Comparison of ENCODE assay signal across 8 cellular contexts in the genomic region with DNA sequence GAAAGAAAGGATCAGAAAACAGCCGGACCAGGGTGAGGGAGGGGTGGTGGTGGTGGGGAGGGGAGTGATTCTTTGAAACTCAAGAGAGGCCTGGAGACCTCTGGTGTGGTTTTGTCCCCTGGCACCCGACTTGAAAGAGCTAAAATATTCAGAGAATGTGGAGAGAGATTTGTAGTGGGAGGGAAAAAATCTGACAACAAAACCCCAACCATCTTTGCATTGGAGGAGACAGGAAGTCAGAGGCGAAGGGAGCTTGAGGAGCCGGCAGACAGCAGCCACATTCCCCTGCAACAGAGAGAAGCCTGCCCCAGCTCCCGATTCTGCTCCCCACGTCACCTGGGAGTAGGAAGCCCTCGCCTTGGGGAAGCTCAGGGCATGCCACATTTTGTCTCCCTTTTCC.
A peak's percentile ranks its signal among the peaks of the same experiment; 100 is the strongest.
DNase-seq lines count a peak whose midpoint lies in the region; ATAC-seq and TF ChIP-seq lines count a peak whose summit lies in the region.

No MANE protein-coding gene starts in this region.

- H3K27me3 ChIP-seq in HAP-1 (ENCODE audit: low read depth), result no peaks in the 10 kb centered on the region
- no peaks in the 10 kb centered on the region for H3K27me3 ChIP-seq in ascending aorta
- H3K27me3 ChIP-seq in gastroesophageal sphincter, result no peaks in the 10 kb centered on the region

- H3K36me3 Mint-ChIP-seq in glutamatergic neuron (ENCODE audit: unreplicated experiment), result no peaks in the 10 kb centered on the region

- in situ Hi-C loops in HAP-1 (cut with MboI; ENCODE audit: low sequenced_read_pairs), result no loop called here

- H3K27ac Mint-ChIP-seq in glutamatergic neuron (ENCODE audit: unreplicated experiment), result no peak overlapping the region

- no peaks in the 10 kb centered on the region for H3K36me3 ChIP-seq in HAP-1 (replicated peaks)
- no peaks in the 10 kb centered on the region for H3K36me3 ChIP-seq in ascending aorta
- peaks cover under 1% of the 10 kb centered on the region for H3K36me3 ChIP-seq in mesodermal cell (ENCODE audit: control insufficient read depth, insufficient read depth, low read length)
- no peaks in the 10 kb centered on the region for H3K36me3 ChIP-seq in gastroesophageal sphincter

- TF ChIP-seq POLR2A in gastroesophageal sphincter (IDR thresholded peaks at IDR 0.05), result no peak

- no peaks in the 10 kb centered on the region for H3K9me3 ChIP-seq in HAP-1
- H3K9me3 ChIP-seq in ascending aorta, result no peaks in the 10 kb centered on the region
- no peaks in the 10 kb centered on the region for H3K9me3 ChIP-seq in mesodermal cell (ENCODE audit: control insufficient read depth, low read length)
- no peaks in the 10 kb centered on the region for H3K9me3 ChIP-seq in gastroesophageal sphincter

- no peak overlapping the region for H3K4me3 Mint-ChIP-seq in glutamatergic neuron (ENCODE audit: unreplicated experiment)

- H3K4me1 Mint-ChIP-seq in glutamatergic neuron (ENCODE audit: low read depth, unreplicated experiment), result peaks cover 27% of the 10 kb centered on the region

- no peak for ATAC-seq in gastroesophageal sphincter

- H3K27ac ChIP-seq in ascending aorta, result peak overlapping the region; percentile 47 to 54
- H3K27ac ChIP-seq in mesodermal cell (ENCODE audit: low read depth, low read length, severe bottlenecking), result peak overlapping the region; percentile 85
- peak overlapping the region in 1 of 4 donors; percentile 57 for H3K27ac ChIP-seq in gastroesophageal sphincter

- H3K4me1 ChIP-seq in HAP-1, result peaks cover 5% of the 10 kb centered on the region
- H3K4me1 ChIP-seq in ascending aorta, result peaks cover 15 to 54% of the 10 kb centered on the region in 2 donors
- peaks cover 52% of the 10 kb centered on the region for H3K4me1 ChIP-seq in mesodermal cell (ENCODE audit: control insufficient read depth, insufficient read depth, low read length, poor library complexity, severe bottlenecking)
- H3K4me1 ChIP-seq in gastroesophageal sphincter, result peaks cover 0 to 67% (median 5%) of the 10 kb centered on the region in 3 donors

- no peak overlapping the region for H3K4me3 ChIP-seq in AG10803 (ENCODE audit: low read length)
- H3K4me3 ChIP-seq in HAP-1, result no peak overlapping the region
- no peak overlapping the region for H3K4me3 ChIP-seq in ascending aorta
- H3K4me3 ChIP-seq in mesodermal cell (ENCODE audit: extremely low read depth, insufficient read depth, low read length, poor library complexity, severe bottlenecking), result no peak overlapping the region
- no peak overlapping the region for H3K4me3 ChIP-seq in gastroesophageal sphincter

- TF ChIP-seq CTCF in AG10803 (conservative IDR thresholded peaks at IDR 0.05; ENCODE audit: low read length) (no peak), ascending aorta (IDR thresholded peaks at IDR 0.05) (no peak), gastroesophageal sphincter (IDR thresholded peaks at IDR 0.05) (no peak), glutamatergic neuron (IDR thresholded peaks at IDR 0.05; ENCODE audit: partially characterized antibody, unreplicated experiment) (no peak)

- H3K27me3 Mint-ChIP-seq in glutamatergic neuron (ENCODE audit: unreplicated experiment), result peaks cover 8% of the 10 kb centered on the region

- no peak for TF ChIP-seq EP300 in gastroesophageal sphincter (IDR thresholded peaks at IDR 0.05)

- WGBS in mesodermal cell (ENCODE audit: insufficient coverage in 2 of 2), 2 experiments, result 5 to 35% methylated on average over 4 to 5 of the region's 7 CpGs
- WGBS in gastroesophageal sphincter (ENCODE audit: low coverage in 1 of 2), 2 donors, result 12 to 34% methylated on average over 6 to 7 of the region's 7 CpGs

- DNase-seq in AG10803 (ENCODE audit: low read depth) (peak; percentile 57), HAP-1 (ENCODE audit: low spot score in 2 of 2) (peak; percentile 32 to 53), ascending aorta (ENCODE audit: low spot score in 2 of 2) (no peak), occipital lobe (lab: John Stamatoyannopoulos, UW) (no peak), glutamatergic neuron (no peak), C1 segment of cervical spinal cord (lab: John Stamatoyannopoulos, UW) (no peak)

- intact Hi-C loops in ascending aorta (cut with DNase I), result no loop called here

- H3K9me3 Mint-ChIP-seq in glutamatergic neuron (ENCODE audit: unreplicated experiment), result peaks cover 6% of the 10 kb centered on the region

Comparison
In these comparisons a context has a peak if more than half of its experiments do, and no peak if none do; other contexts are left out.
1. DNase-seq: peak in AG10803 (single experiment) and HAP-1 (2 of 2); none in ascending aorta (0 of 2), occipital lobe (single experiment), glutamatergic neuron (single experiment) and C1 segment of cervical spinal cord (0 of 14).